In the genomic region with DNA sequence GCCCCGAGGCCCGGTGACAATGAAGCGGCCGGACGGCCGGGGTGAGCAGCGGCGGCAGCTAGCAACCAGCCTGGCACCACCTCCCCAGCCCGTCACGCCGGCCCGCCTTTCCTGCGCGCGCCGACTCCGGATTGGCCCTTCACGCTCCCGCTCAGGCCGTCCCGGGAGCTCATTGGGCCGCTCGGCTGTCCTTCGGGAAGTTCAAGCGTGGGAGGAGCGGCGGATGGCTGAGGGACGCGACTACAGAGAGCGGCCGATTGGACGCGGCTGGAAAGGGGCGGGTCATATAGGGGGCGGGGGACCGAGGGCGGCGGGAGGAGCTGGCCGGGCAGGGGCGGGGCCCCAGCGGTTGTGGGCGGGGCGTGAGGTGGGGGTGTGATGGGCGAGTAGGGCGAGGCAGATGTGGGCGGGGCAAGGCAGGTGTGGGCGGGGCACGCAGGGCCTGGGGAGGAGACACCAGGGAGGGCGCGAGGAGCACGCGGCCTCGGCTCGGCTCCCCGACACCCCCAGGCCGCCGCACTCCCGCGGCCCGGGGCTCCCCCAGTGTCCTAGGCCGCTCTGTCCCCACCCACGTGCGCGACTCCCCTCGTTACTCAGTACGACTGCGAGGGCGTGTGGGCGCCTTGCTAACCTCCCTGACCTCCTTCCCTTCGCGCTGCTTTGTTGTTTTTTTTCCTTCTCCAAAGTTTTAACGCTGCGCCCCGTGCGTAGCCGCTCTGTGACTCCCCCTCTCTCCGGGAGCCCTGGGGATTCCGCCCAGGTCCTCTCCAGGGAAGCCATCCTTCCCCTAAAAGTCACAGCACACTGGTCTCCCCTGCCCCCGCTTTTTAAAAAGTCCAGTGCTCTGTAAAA, we compare ENCODE assay signal across 8 cellular contexts. TPM values are rescaled to one million over a fixed set of nuclear protein-coding genes. Genes with fewer than 3 reads are reported as not detected.
DNase-seq lines count a peak whose midpoint lies in the region; ATAC-seq and TF ChIP-seq lines count a peak whose summit lies in the region.

A gene (minus strand): TSS at position 60 of the 852 bp plus-strand sequence. CDS start 2,909 bp downstream, outside the sequence.

- TF ChIP-seq EP300 in gastroesophageal sphincter (IDR thresholded peaks at IDR 0.05): no peak

- peaks cover 16% of the 10 kb centered on the region for H3K4me1 Mint-ChIP-seq in activated naive CD4-positive, alpha-beta T cell treated with anti-CD3 and anti-CD28 coated beads for 36 hours (ENCODE audit: low read depth)

- H3K9me3 Mint-ChIP-seq in activated naive CD4-positive, alpha-beta T cell treated with anti-CD3 and anti-CD28 coated beads for 36 hours: no peaks in the 10 kb centered on the region

- H3K4me1 ChIP-seq in gastroesophageal sphincter: peaks cover 5 to 27% (median 17%) of the 10 kb centered on the region in 3 donors
- H3K4me1 ChIP-seq in neutrophil (ENCODE audit: control insufficient read depth in 1 of 2, insufficient read depth in 1 of 2, low read depth in 1 of 2, low read length in 1 of 2): peaks cover 25 to 33% of the 10 kb centered on the region in 2 experiments

- H3K4me3 Mint-ChIP-seq in activated naive CD4-positive, alpha-beta T cell treated with anti-CD3 and anti-CD28 coated beads for 36 hours: peak within 1 kb of the TSS; percentile 77

- H3K36me3 ChIP-seq in gastroesophageal sphincter: peaks cover 0 to 20% of the 10 kb centered on the region in 2 donors
- H3K36me3 ChIP-seq in neutrophil: peaks cover 6% of the 10 kb centered on the region

- H3K4me3 ChIP-seq in NB4 (ENCODE audit: low read depth, low read length) (peak within 1 kb of the TSS; percentile 49), gastroesophageal sphincter (peak within 1 kb of the TSS; percentile 50 to 82), neutrophil (ENCODE audit: low read depth in 1 of 2, low read length in 1 of 2) (peak within 1 kb of the TSS; percentile 72 to 89)

- intact Hi-C loops in activated naive CD4-positive, alpha-beta T cell treated with anti-CD3 and anti-CD28 coated beads for 36 hours (cut with micrococcal nuclease): loop anchor here (1.0 to 5.0 kb wide), 4 partner anchors 16 to 330 kb away; a partner anchor contains a TSS

- DNase-seq in GM04503 (ENCODE audit: low read depth): peak; percentile 79
- peak; percentile 98 for DNase-seq in NB4 (ENCODE audit: low read depth)
- peak; percentile 99 for DNase-seq in SK-N-DZ (ENCODE audit: low spot score)
- DNase-seq in activated naive CD4-positive, alpha-beta T cell treated with anti-CD3 and anti-CD28 coated beads for 36 hours: peak; percentile 100
- DNase-seq in substantia nigra (lab: John Stamatoyannopoulos, UW): peak; percentile 75 to 99 (median 97)

- H3K27me3 Mint-ChIP-seq in activated naive CD4-positive, alpha-beta T cell treated with anti-CD3 and anti-CD28 coated beads for 36 hours (ENCODE audit: low read depth): no peaks in the 10 kb centered on the region

- ATAC-seq in HG02571 (IDR thresholded peaks at IDR 0.05; ENCODE audit: unreplicated experiment): peak; percentile 93
- peak; percentile 100 for ATAC-seq in gastroesophageal sphincter

- H3K27ac ChIP-seq in gastroesophageal sphincter (peak within 1 kb of the TSS in 3 of 4 donors; percentile 56 to 76 (median 70)), neutrophil (peak within 1 kb of the TSS; percentile 64), substantia nigra (ENCODE audit: low read depth, low read length, poor library complexity, severe bottlenecking) (peak within 1 kb of the TSS; percentile 35)

- H3K27ac Mint-ChIP-seq in activated naive CD4-positive, alpha-beta T cell treated with anti-CD3 and anti-CD28 coated beads for 36 hours: peak within 1 kb of the TSS; percentile 13

- H3K36me3 Mint-ChIP-seq in activated naive CD4-positive, alpha-beta T cell treated with anti-CD3 and anti-CD28 coated beads for 36 hours (ENCODE audit: low read depth): peaks cover 1% of the 10 kb centered on the region

- no peaks in the 10 kb centered on the region for H3K27me3 ChIP-seq in gastroesophageal sphincter
- no peaks in the 10 kb centered on the region for H3K27me3 ChIP-seq in neutrophil

- TF ChIP-seq POLR2A in NB4 (IDR thresholded peaks at IDR 0.05; ENCODE audit: extremely low read depth, insufficient read length): peak; percentile 27
- no peak for TF ChIP-seq POLR2A in gastroesophageal sphincter (IDR thresholded peaks at IDR 0.05)

- TF ChIP-seq CTCF in NB4 (IDR thresholded peaks at IDR 0.05; ENCODE audit: low read depth, low read length) (no peak), gastroesophageal sphincter (IDR thresholded peaks at IDR 0.05) (no peak), neutrophil (IDR thresholded peaks at IDR 0.05) (peak; percentile 52)

- WGBS in gastroesophageal sphincter (ENCODE audit: low coverage in 1 of 2), 2 donors: 0 to 2% methylated on average over 10 to 25 of the region's 79 CpGs

- peaks cover 0 to 3% (median 0%) of the 10 kb centered on the region in 3 donors for H3K9me3 ChIP-seq in gastroesophageal sphincter
- no peaks in the 10 kb centered on the region for H3K9me3 ChIP-seq in neutrophil

- CTCF ChIA-PET in activated naive CD4-positive, alpha-beta T cell treated with anti-CD3 and anti-CD28 coated beads for 36 hours (lab: Charles Lee): interaction anchor here (0.7 kb wide), 1 partner anchor 261 kb away, joined by 4 read pairs; no protein-coding TSS in a partner anchor

RNA-seq across cellular contexts. Expression of the gene that starts here (rescaled TPM):
- polyA plus RNA-seq in SK-N-DZ (2014; cell fraction: cytosol; rRNA removed): 21.0 and 35.3 TPM in 2 replicates
- 115 and 119 TPM in 2 replicates for polyA plus RNA-seq in SK-N-DZ (2014; cell fraction: nucleus; rRNA removed)
- total RNA-seq in activated naive CD4-positive, alpha-beta T cell treated with anti-CD3 and anti-CD28 coated beads for 36 hours: 1 to 10 TPM; 9.4 to 9.8 TPM
- 10 to 100 TPM in 1 of 4 donors, 1 to 10 TPM in 3; 4.4 to 12.0 (median 6.4) TPM for total RNA-seq in gastroesophageal sphincter

Comparison
In these comparisons a context has a peak if more than half of its experiments do, and no peak if none do; other contexts are left out.
1. Peak in every context shown above with its lines: DNase-seq, ATAC-seq, H3K4me3 ChIP-seq and H3K27ac ChIP-seq.